ENCODE assay signal across 17 cellular contexts in the genomic region with DNA sequence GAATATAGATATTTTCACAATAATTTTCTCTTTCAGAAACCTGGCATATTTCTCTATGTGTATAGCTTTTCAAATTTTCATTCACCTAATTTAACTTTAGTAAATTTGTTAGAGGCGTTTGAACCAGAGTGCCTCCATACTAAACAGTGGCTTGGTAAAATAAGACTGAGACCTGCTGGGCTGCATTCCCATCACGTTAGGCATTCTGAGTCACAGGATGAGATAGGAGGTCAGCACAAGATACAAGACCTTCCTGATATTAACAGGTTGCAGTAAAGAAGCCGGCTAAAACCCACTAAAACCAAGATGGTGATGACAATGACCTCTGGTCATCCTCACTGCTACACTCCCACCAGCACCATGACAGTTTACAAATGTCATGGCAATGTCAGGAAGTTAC.
"Had no signal": no experiment of that assay in that cellular context is flagged by ENCODE, and none has a peak within 500 bp of the region (broad histone marks: within the 10 kb centered on the region; RNA-seq: fewer than 3 reads in every experiment).

No MANE protein-coding gene starts in this region.

- H3K4me3 ChIP-seq: colonic mucosa, lower lobe of right lung, pancreas, thoracic aorta had no signal

- H3K27me3 Mint-ChIP-seq: naive B cell; stimulated activated naive CD8-positive, alpha-beta T cell treated with anti-CD3 and anti-CD28 coated beads, Interleukin-15, amount 100 ng/mL, for 72 hours had no signal

- H3K27ac ChIP-seq: colonic mucosa, lower lobe of right lung, pancreas, thoracic aorta, WERI-Rb-1 had no signal

- ATAC-seq: activated CD8-positive, alpha-beta T cell treated with anti-CD3 and anti-CD28 coated beads, Interleukin-2, amount 10 ng/mL, durations not matched to agents 7 days and 5 days; left cardiac atrium; lower lobe of right lung; pancreas; stimulated activated naive CD8-positive, alpha-beta T cell treated with anti-CD3 and anti-CD28 coated beads, Interleukin-15, amount 100 ng/mL, for 72 hours had no signal

- H3K27me3 ChIP-seq: colonic mucosa, pancreas had no signal

- H3K4me1 ChIP-seq: colonic mucosa had no signal

- FAIRE-seq: astrocyte, pancreas, urothelium cell line had no signal

- H3K9me3 Mint-ChIP-seq: naive B cell; stimulated activated naive CD8-positive, alpha-beta T cell treated with anti-CD3 and anti-CD28 coated beads, Interleukin-15, amount 100 ng/mL, for 72 hours had no signal

- DNase-seq: activated CD4-positive, alpha-beta T cell treated with anti-CD3 and anti-CD28 coated beads for 48 hours; activated CD8-positive, alpha-beta memory T cell treated with anti-CD3 and anti-CD28 coated beads, Interleukin-2, amount 50 U/mL, for 48 hours; activated CD8-positive, alpha-beta T cell treated with anti-CD3 and anti-CD28 coated beads, Interleukin-2, amount 10 ng/mL, durations not matched to agents 7 days and 5 days; caudate nucleus; colonic mucosa; effector CD4-positive, alpha-beta T cell; left cardiac atrium; lower lobe of right lung; naive B cell; pancreas; stimulated activated CD4-positive, alpha-beta T cell treated with anti-CD3 and anti-CD28 coated beads, Interleukin-15, amount 100 ng/mL, for 24 hours; stimulated activated CD4-positive, alpha-beta T cell treated with anti-CD3 and anti-CD28 coated beads, Interleukin-4, amount 100 ng/mL, for 24 hours; stimulated activated naive CD8-positive, alpha-beta T cell treated with anti-CD3 and anti-CD28 coated beads, Interleukin-15, amount 100 ng/mL, for 72 hours; WERI-Rb-1 had no signal

- H3K9me3 ChIP-seq: colonic mucosa, lower lobe of right lung, pancreas, thoracic aorta had no signal

- H3K27ac Mint-ChIP-seq: activated CD8-positive, alpha-beta T cell treated with anti-CD3 and anti-CD28 coated beads, Interleukin-2, amount 10 ng/mL, durations not matched to agents 7 days and 5 days; stimulated activated naive CD8-positive, alpha-beta T cell treated with anti-CD3 and anti-CD28 coated beads, Interleukin-15, amount 100 ng/mL, for 72 hours had no signal

- H3K36me3 ChIP-seq: colonic mucosa, pancreas had no signal

- H3K4me3 Mint-ChIP-seq: activated CD8-positive, alpha-beta T cell treated with anti-CD3 and anti-CD28 coated beads, Interleukin-2, amount 10 ng/mL, durations not matched to agents 7 days and 5 days; naive B cell; stimulated activated naive CD8-positive, alpha-beta T cell treated with anti-CD3 and anti-CD28 coated beads, Interleukin-15, amount 100 ng/mL, for 72 hours had no signal
